7 cellular contexts compared by ENCODE assay signal in genomic region chr1:11059166-11059989, GRCh38.
DNase-seq lines count a peak whose midpoint lies in the region; ATAC-seq, FAIRE-seq and TF ChIP-seq lines count a peak whose summit lies in the region.

No MANE protein-coding gene starts in this region.

- TF ChIP-seq POLR2A in GM18505 (IDR thresholded peaks at IDR 0.05; ENCODE audit: borderline replicate concordance, extremely low read depth, insufficient read depth, insufficient read length) (no peak), H54 (IDR thresholded peaks at IDR 0.05; ENCODE audit: low read depth, low read length) (no peak)

- TF ChIP-seq CTCF in HEK293 (tag by site-specific recombination; IDR thresholded peaks at IDR 0.05) (peak; percentile 40; the same call in 1 of the 2 replicates), OCI-LY3 (IDR thresholded peaks at IDR 0.05; ENCODE audit: low read depth, low read length) (no peak), choroid plexus epithelial cell (conservative IDR thresholded peaks at IDR 0.05; ENCODE audit: low read depth, low read length) (no peak)

- H3K4me1 ChIP-seq in HEK293 (ENCODE audit: control insufficient read depth, insufficient read depth, low read length), result no peaks in the 10 kb centered on the region
- peaks cover 4% of the 10 kb centered on the region; the same call in 1 of the 2 replicates for H3K4me1 ChIP-seq in OCI-LY3 (ENCODE audit: low read length)
- peaks cover 0 to 24% of the 10 kb centered on the region in 2 donors for H3K4me1 ChIP-seq in muscle layer of duodenum (ENCODE audit: control insufficient read depth in 1 of 2, insufficient read depth in 2 of 2, low read length in 2 of 2)

- H2AFZ ChIP-seq in OCI-LY3 (ENCODE audit: low read depth, low read length), result peak overlapping the region; percentile 69

- POLR2A ChIA-PET in HEK293 (lab: Yijun Ruan, JAX), result interaction anchor here (0.5 to 2.6 kb wide), 6 partner anchors 8 to 880 kb away, joined by 3 to 12 read pairs (median 4); partner anchors contain the start of gene EXOSC10

- H3K27me3 ChIP-seq in OCI-LY3 (ENCODE audit: low read depth, low read length) (no peaks in the 10 kb centered on the region), muscle layer of duodenum (ENCODE audit: low read depth, low read length) (no peaks in the 10 kb centered on the region)

- peak overlapping the region; percentile 92 for H3K9ac ChIP-seq in OCI-LY3 (ENCODE audit: low read length)

- CTCF ChIA-PET in HEK293 (lab: Yijun Ruan, JAX), result interaction anchor here (0.6 to 5.0 kb wide), 2 partner anchors 22 to 75 kb away, joined by 3 to 43 read pairs; no protein-coding TSS in a partner anchor

- H3K4me3 ChIP-seq in HEK293 (ENCODE audit: low read depth, low read length) (peak overlapping the region; percentile 87), OCI-LY3 (ENCODE audit: low read length) (peak overlapping the region; percentile 99), choroid plexus epithelial cell (ENCODE audit: low read depth, low read length) (peak overlapping the region; percentile 84), muscle layer of duodenum (ENCODE audit: low read depth in 1 of 2, low read length in 2 of 2) (peak overlapping the region; percentile 67 to 92)

- H3K27ac ChIP-seq in HEK293 (ENCODE audit: extremely low read depth, low read depth, low read length) (peak overlapping the region; percentile 94), OCI-LY3 (ENCODE audit: low read length) (peak overlapping the region; percentile 46), muscle layer of duodenum (ENCODE audit: low read length) (no peak overlapping the region)

- no peak for FAIRE-seq in H54 (lab: Jason Lieb, UNC)

- peak overlapping the region; percentile 93 for H3K4me2 ChIP-seq in OCI-LY3 (ENCODE audit: low read length)

- peaks cover 22 to 62% of the 10 kb centered on the region in 2 experiments; a peak in 2 of 3 replicates for H3K36me3 ChIP-seq in HEK293 (ENCODE audit: control insufficient read depth in 2 of 2, insufficient read depth in 1 of 2, low read length in 2 of 2)
- H3K36me3 ChIP-seq in OCI-LY3 (replicated peaks; ENCODE audit: low read depth, low read length), result peaks cover 6% of the 10 kb centered on the region
- H3K36me3 ChIP-seq in muscle layer of duodenum (ENCODE audit: control insufficient read depth in 1 of 2, insufficient read depth in 2 of 2, low read length in 2 of 2), result peaks cover 6 to 21% of the 10 kb centered on the region in 2 donors

- no peaks in the 10 kb centered on the region for H4K20me1 ChIP-seq in OCI-LY3 (ENCODE audit: insufficient read depth, low read length)

- no peaks in the 10 kb centered on the region for H3K9me3 ChIP-seq in HEK293 (ENCODE audit: control insufficient read depth, insufficient read depth, low read depth, low read length)
- H3K9me3 ChIP-seq in OCI-LY3 (ENCODE audit: insufficient read depth, low read length), result no peaks in the 10 kb centered on the region
- H3K9me3 ChIP-seq in muscle layer of duodenum (ENCODE audit: control insufficient read depth in 1 of 2, low read length in 2 of 2), result no peaks in the 10 kb centered on the region

- DNase-seq in choroid plexus epithelial cell (ENCODE audit: low read depth), result peak; percentile 17
- no peak for DNase-seq in iPS-NIHi7 (ENCODE audit: extremely low spot score)
- no peak for DNase-seq in H54 (ENCODE audit: insufficient read length, low spot score)

- peak; percentile 19 for ATAC-seq in GM18505 (IDR thresholded peaks at IDR 0.05; ENCODE audit: unreplicated experiment)

- peaks cover 31% of the 10 kb centered on the region for H3K79me2 ChIP-seq in OCI-LY3 (ENCODE audit: low read length)

TF ChIP-seq in HEK293, 187 proteins besides CTCF, POLR2A, EP300 and RAD21 (continues in another document):
- TF ChIP-seq ZBTB6 (tag by site-specific recombination; IDR thresholded peaks at IDR 0.05) (no peak), ZXDB (tag by site-specific recombination; IDR thresholded peaks at IDR 0.05) (peak; percentile 61; the same call in 1 of the 2 replicates), ZNF174 (tag by site-specific recombination; IDR thresholded peaks at IDR 0.05) (no peak), ZNF768 (tag by site-specific recombination; IDR thresholded peaks at IDR 0.05) (no peak), ZNF530 (tag by site-specific recombination; IDR thresholded peaks at IDR 0.05; ENCODE audit: low read depth) (no peak), KLF8 (tag by site-specific recombination; IDR thresholded peaks at IDR 0.05) (no peak; the same call in 1 of the 2 replicates), KLF9 (tag by site-specific recombination; IDR thresholded peaks at IDR 0.05; ENCODE audit: low read depth) (peak; percentile 27; the same call in 1 of the 2 replicates), WT1 (tag by site-specific recombination; IDR thresholded peaks at IDR 0.05) (no peak), ZEB2 (tag by site-specific recombination; IDR thresholded peaks at IDR 0.05) (no peak), PRDM10 (tag by site-specific recombination; IDR thresholded peaks at IDR 0.05) (no peak), GLI4 (tag by site-specific recombination; IDR thresholded peaks at IDR 0.05) (no peak), GLIS1 (tag by site-specific recombination; IDR thresholded peaks at IDR 0.05) (no peak), ZNF324 (tag by site-specific recombination; IDR thresholded peaks at IDR 0.05) (no peak), SALL2 (tag by site-specific recombination; IDR thresholded peaks at IDR 0.05; ENCODE audit: borderline replicate concordance) (no peak), ZNF48 (tag by site-specific recombination; IDR thresholded peaks at IDR 0.05) (no peak), ZNF837 (tag by site-specific recombination; IDR thresholded peaks at IDR 0.05) (no peak), ZNF843 (tag by site-specific recombination; IDR thresholded peaks at IDR 0.05) (no peak), ZNF335 (tag by site-specific recombination; conservative IDR thresholded peaks at IDR 0.05) (peak; percentile 60; the same call in 1 of the 2 replicates), ZNF221 (tag by site-specific recombination; IDR thresholded peaks at IDR 0.05; ENCODE audit: borderline replicate concordance) (no peak), EGR2 (tag by site-specific recombination; IDR thresholded peaks at IDR 0.05; ENCODE audit: low read depth) (no peak), ZNF302 (tag by site-specific recombination; IDR thresholded peaks at IDR 0.05; ENCODE audit: low read depth) (no peak), ZNF248 (tag by site-specific recombination; IDR thresholded peaks at IDR 0.05) (no peak), ZNF501 (tag by site-specific recombination; IDR thresholded peaks at IDR 0.05) (no peak), ZNF660 (tag by site-specific recombination; IDR thresholded peaks at IDR 0.05) (no peak), ZNF449 (tag by site-specific recombination; IDR thresholded peaks at IDR 0.05) (no peak)
